Comparison of ENCODE assay signal across 29 cellular contexts in the genomic region with DNA sequence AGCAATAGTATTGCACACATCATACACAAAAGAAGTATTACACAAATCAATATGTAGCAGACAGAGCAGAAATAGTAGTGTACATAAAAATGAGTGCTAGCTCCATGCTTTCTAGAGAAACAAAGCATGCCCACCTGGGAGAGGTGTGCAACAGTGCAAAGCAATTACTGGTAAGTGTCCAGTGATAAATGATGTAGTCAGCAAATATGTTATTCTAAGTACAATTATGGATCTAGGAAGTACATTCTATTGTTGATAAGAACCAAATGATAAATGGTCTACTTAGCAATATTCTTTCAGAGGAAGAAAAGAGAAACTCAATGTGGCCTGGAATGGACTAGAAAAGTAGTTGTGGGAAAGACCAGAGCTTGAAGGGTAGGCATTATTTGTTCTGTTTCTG.
"Had no signal": no experiment of that assay in that cellular context is flagged by ENCODE, and none has a peak within 500 bp of the region (broad histone marks: within the 10 kb centered on the region; RNA-seq: fewer than 3 reads in every experiment).

No MANE protein-coding gene starts in this region.

- DNase-seq: kidney; left colon; left lung; lower lobe of right lung; mesendoderm; naive B cell; natural killer cell; nephron progenitor cell; ovary; stimulated activated CD4-positive, alpha-beta T cell treated with anti-CD3 and anti-CD28 coated beads, Interleukin-12 subunit alpha, Interleukin-12 subunit beta, amount 100 ng/mL, for 4 hours; stimulated activated CD4-positive, alpha-beta T cell treated with anti-CD3 and anti-CD28 coated beads, Interleukin-15, amount 100 ng/mL, for 24 hours; stimulated activated CD4-positive, alpha-beta T cell treated with anti-CD3 and anti-CD28 coated beads, Interleukin-2, amount 100 ng/mL, for 24 hours; stimulated activated CD4-positive, alpha-beta T cell treated with anti-CD3 and anti-CD28 coated beads, Interleukin-4, amount 100 ng/mL, for 1 hour; stimulated activated naive B cell treated with anti-CD40 and anti-IgM and Interleukin-4, amounts not matched to agents 10 μg/mL and 1 μg/mL and 100 μg/mL, for 72 hours; stimulated activated naive CD8-positive, alpha-beta T cell treated with anti-CD3 and anti-CD28 coated beads, Interleukin-15, Interleukin-2, amounts not matched to agents 100 U/mL and 50 U/mL, for 24 hours; stomach; testis; thyroid gland; transverse colon; upper lobe of left lung had no signal

- H3K9ac ChIP-seq: neural progenitor cell had no signal

- H3K4me3 Mint-ChIP-seq: mesothelial cell of epicardium; naive B cell; natural killer cell; nephron progenitor cell; neural progenitor cell; stimulated activated naive B cell treated with anti-CD40 and anti-IgM and Interleukin-4, amounts not matched to agents 10 μg/mL and 1 μg/mL and 100 μg/mL, for 72 hours had no signal

- H3K27me3 Mint-ChIP-seq: progenitor cell of endocrine pancreas had no signal

- H3K4me3 ChIP-seq: hepatocyte, left lung, lower lobe of right lung, neural progenitor cell, ovary, right atrium auricular region, skin epidermis, stomach, testis, thyroid gland, transverse colon, upper lobe of left lung, vagina had no signal

- H2AFZ ChIP-seq: hepatocyte, neural progenitor cell had no signal

- H3K4me2 ChIP-seq: hepatocyte, neural progenitor cell had no signal

- H3K9me3 ChIP-seq: left lung, lower lobe of right lung, neutrophil, ovary, right atrium auricular region, stomach, testis, thyroid gland, transverse colon, upper lobe of left lung, vagina had no signal

- H3K27ac ChIP-seq: hepatocyte, left lung, lower lobe of right lung, neural progenitor cell, neutrophil, ovary, right atrium auricular region, skin epidermis, stomach, testis, thyroid gland, transverse colon, upper lobe of left lung, vagina had no signal

- H3K79me2 ChIP-seq: hepatocyte had no signal

- H3K27ac Mint-ChIP-seq: mesothelial cell of epicardium; naive B cell; natural killer cell; nephron progenitor cell; neural progenitor cell; stimulated activated naive B cell treated with anti-CD40 and anti-IgM and Interleukin-4, amounts not matched to agents 10 μg/mL and 1 μg/mL and 100 μg/mL, for 72 hours had no signal

- H3K4me1 Mint-ChIP-seq: naive B cell; natural killer cell; nephron progenitor cell; neural progenitor cell; stimulated activated naive B cell treated with anti-CD40 and anti-IgM and Interleukin-4, amounts not matched to agents 10 μg/mL and 1 μg/mL and 100 μg/mL, for 72 hours had no signal

- H3K36me3 Mint-ChIP-seq: mesothelial cell of epicardium; naive B cell; natural killer cell; neural progenitor cell; stimulated activated naive B cell treated with anti-CD40 and anti-IgM and Interleukin-4, amounts not matched to agents 10 μg/mL and 1 μg/mL and 100 μg/mL, for 72 hours had no signal

- ATAC-seq: natural killer cell; sciatic nerve; stimulated activated naive B cell treated with anti-CD40 and anti-IgM and Interleukin-4, amounts not matched to agents 10 μg/mL and 1 μg/mL and 100 μg/mL, for 72 hours; stimulated activated naive CD8-positive, alpha-beta T cell treated with anti-CD3 and anti-CD28 coated beads, Interleukin-15, Interleukin-2, amounts not matched to agents 100 U/mL and 50 U/mL, for 24 hours had no signal

- H3K27me3 ChIP-seq: hepatocyte, left lung, neural progenitor cell, neutrophil, ovary, right atrium auricular region, stomach, testis, thyroid gland, transverse colon, upper lobe of left lung, vagina had no signal

- H3K9me3 Mint-ChIP-seq: natural killer cell, neural progenitor cell had no signal

- H3K4me1 ChIP-seq: left lung, lower lobe of right lung, neural progenitor cell, right atrium auricular region, vagina had no signal

- H3K36me3 ChIP-seq: left lung, lower lobe of right lung, neural progenitor cell, neutrophil, ovary, right atrium auricular region, stomach, thyroid gland, transverse colon, upper lobe of left lung, vagina had no signal
